ENCODE assay signal across 1 cellular context in genomic region chr1:12452262-12452661, GRCh38.
TF ChIP-seq lines count a peak whose summit lies in the region.

No MANE protein-coding gene starts in this region.

TF ChIP-seq in K562, 482 proteins besides CTCF, POLR2A, EP300 and RAD21 (continued from another document):
- no peak for TF ChIP-seq NR4A1 (CRISPR knock-in tag; IDR thresholded peaks at IDR 0.05)
- 0 out of 2 replicates have a peak, but pooled peaks have one; percentile 49 for TF ChIP-seq NR4A1 (tag; IDR thresholded peaks at IDR 0.05)
- TF ChIP-seq ZNF592 (IDR thresholded peaks at IDR 0.05): peak; percentile 10; the same call in 1 of the 2 replicates
- TF ChIP-seq U2AF1 (optimal IDR thresholded peaks at IDR 0.05; ENCODE audit: low read depth, low read length): no peak
- 0 out of 2 replicates have a peak, but pooled peaks have one; percentile 2 for TF ChIP-seq HSF4 (CRISPR knock-in tag; IDR thresholded peaks at IDR 0.05; ENCODE audit: borderline replicate concordance)
- TF ChIP-seq ATF4 (CRISPR knock-in tag; IDR thresholded peaks at IDR 0.05): peak; percentile 12; the same call in 1 of the 2 replicates
- TF ChIP-seq, protein P1, sequence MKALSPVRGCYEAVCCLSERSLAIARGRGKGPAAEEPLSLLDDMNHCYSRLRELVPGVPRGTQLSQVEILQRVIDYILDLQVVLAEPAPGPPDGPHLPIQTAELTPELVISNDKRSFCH (CRISPR knock-in tag; IDR thresholded peaks at IDR 0.05): no peak
- TF ChIP-seq, protein P1 (tag; IDR thresholded peaks at IDR 0.05): 0 out of 2 replicates have a peak, but pooled peaks have one; percentile 61
- TF ChIP-seq, protein P2, sequence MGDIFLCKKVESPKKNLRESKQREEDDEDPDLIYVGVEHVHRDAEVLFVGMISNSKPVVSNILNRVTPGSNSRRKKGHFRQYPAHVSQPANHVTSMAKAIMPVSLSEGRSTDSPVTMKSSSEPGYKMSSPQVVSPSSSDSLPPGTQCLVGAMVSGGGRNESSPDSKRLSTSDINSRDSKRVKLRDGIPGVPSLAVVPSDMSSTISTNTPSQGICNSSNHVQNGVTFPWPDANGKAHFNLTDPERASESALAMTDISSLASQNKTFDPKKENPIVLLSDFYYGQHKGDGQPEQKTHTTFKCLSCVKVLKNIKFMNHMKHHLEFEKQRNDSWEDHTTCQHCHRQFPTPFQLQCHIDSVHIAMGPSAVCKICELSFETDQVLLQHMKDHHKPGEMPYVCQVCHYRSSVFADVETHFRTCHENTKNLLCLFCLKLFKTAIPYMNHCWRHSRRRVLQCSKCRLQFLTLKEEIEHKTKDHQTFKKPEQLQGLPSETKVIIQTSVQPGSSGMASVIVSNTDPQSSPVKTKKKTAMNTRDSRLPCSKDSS (IDR thresholded peaks at IDR 0.05; ENCODE audit: low read depth, partially characterized antibody): no peak
